In the genomic region with DNA sequence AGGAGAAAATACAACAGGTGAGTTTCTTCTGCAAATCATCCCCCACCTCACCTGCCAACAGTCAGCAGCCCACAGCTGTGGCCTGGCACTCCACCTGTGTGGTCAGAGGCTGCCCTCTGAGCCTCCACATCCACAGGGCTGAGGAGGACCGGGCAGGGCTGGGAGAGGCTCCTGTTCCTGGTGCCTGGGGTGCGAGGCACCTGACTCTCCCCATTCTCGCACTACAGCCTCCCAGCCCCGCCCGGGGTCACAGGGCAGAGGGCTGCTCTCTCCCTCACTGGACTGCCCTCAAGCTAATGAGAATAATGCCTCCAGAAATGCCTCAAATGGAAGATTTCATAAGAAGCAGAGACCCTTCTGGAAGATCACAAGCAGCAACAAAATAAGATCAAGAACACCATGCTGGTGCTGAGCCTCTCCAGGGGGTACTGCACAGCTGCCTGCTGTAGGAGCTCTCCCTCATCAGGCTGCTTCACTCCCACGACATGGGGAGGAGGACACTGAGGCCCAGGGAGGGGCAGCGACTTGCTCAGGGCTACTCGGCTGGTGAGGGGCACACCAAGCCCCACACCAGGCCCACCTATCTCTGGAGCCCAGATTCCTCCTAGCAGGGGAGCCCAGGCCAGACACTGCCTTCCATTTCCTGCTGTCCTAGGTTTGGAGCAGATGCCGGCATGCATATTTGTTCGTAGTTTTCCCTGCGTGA, we compare ENCODE assay signal across 18 cellular contexts.
DNase-seq lines count a peak whose midpoint lies in the region; ATAC-seq and TF ChIP-seq lines count a peak whose summit lies in the region.
"Had no signal": no experiment of that assay in that cellular context is flagged by ENCODE, and none has a peak within 500 bp of the region (broad histone marks: within the 10 kb centered on the region; RNA-seq: fewer than 3 reads in every experiment).

No MANE protein-coding gene starts in this region.

- no peak overlapping the region for H2BK12ac ChIP-seq in neuronal stem cell (ENCODE audit: low read length)

- no peaks in the 10 kb centered on the region for H3K36me3 Mint-ChIP-seq in endodermal cell (ENCODE audit: low read depth)

- peak overlapping the region; percentile 87 for H3K27ac Mint-ChIP-seq in endodermal cell

- H3K4me3 ChIP-seq in A673 (ENCODE audit: low read depth, low read length, poor library complexity, severe bottlenecking), result no peak overlapping the region
- no peak overlapping the region for H3K4me3 ChIP-seq in endodermal cell (ENCODE audit: low read length)
- no peak overlapping the region for H3K4me3 ChIP-seq in neuronal stem cell (ENCODE audit: low read length in 2 of 2)
- H3K4me3 ChIP-seq: SJCRH30 had no signal

- peak overlapping the region; percentile 8 for H2BK15ac ChIP-seq in neuronal stem cell (ENCODE audit: low read length)

- H2BK5ac ChIP-seq in neuronal stem cell (ENCODE audit: low read length), result no peak overlapping the region

- no TSS peak for BruUV-seq in A673 (replicated peaks; lab: Mats Ljungman, UMichigan)

- H3K4me1 ChIP-seq in A673 (ENCODE audit: insufficient read depth, low read length, poor library complexity, severe bottlenecking) (peaks cover 28% of the 10 kb centered on the region), endodermal cell (ENCODE audit: control insufficient read depth, insufficient read depth, low read length) (peaks cover 4% of the 10 kb centered on the region), neuronal stem cell (ENCODE audit: control insufficient read depth in 2 of 2, insufficient read depth in 1 of 2, low read depth in 1 of 2, low read length in 2 of 2) (peaks cover 9 to 29% of the 10 kb centered on the region in 2 donors)

- peaks cover 22% of the 10 kb centered on the region for H3K4me1 Mint-ChIP-seq in endodermal cell

- H3K36me3 ChIP-seq in A673 (ENCODE audit: insufficient read depth, low read length, poor library complexity, severe bottlenecking), result no peaks in the 10 kb centered on the region
- peaks cover 29% of the 10 kb centered on the region for H3K36me3 ChIP-seq in KOPT-K1 (ENCODE audit: insufficient read depth, low read length)
- peaks cover 4% of the 10 kb centered on the region for H3K36me3 ChIP-seq in endodermal cell (ENCODE audit: control insufficient read depth, insufficient read depth, low read length)
- H3K36me3 ChIP-seq in neuronal stem cell (replicated peaks in 1 of 2; ENCODE audit: control insufficient read depth in 2 of 2, insufficient read depth in 2 of 2, low read length in 2 of 2), result peaks cover 11 to 66% of the 10 kb centered on the region in 2 donors
- H3K36me3 ChIP-seq: SJCRH30 had no signal

- H3K9me3 Mint-ChIP-seq in endodermal cell, result no peaks in the 10 kb centered on the region
- H3K9me3 Mint-ChIP-seq: activated T-cell treated with anti-CD3 and anti-CD28 coated beads, Interleukin-2, amount 50 U/mL, for 24 hours had no signal

- no peak overlapping the region for H3K4me2 ChIP-seq in neuronal stem cell (ENCODE audit: insufficient read depth, low read length, poor library complexity, severe bottlenecking)

- H3K27me3 ChIP-seq in A673 (replicated peaks; ENCODE audit: insufficient read depth, low read depth, low read length, poor library complexity) (no peaks in the 10 kb centered on the region), endodermal cell (ENCODE audit: control insufficient read depth, insufficient read depth, low read length, poor library complexity, severe bottlenecking) (no peaks in the 10 kb centered on the region), neuronal stem cell (ENCODE audit: control insufficient read depth in 3 of 3, insufficient read depth in 3 of 3, low read depth in 1 of 3, low read length in 3 of 3) (no peaks in the 10 kb centered on the region)
- H3K27me3 ChIP-seq: SJCRH30 had no signal

- DNase-seq in A673 (ENCODE audit: low spot score) (no peak), endodermal cell (no peak), neuronal stem cell (ENCODE audit: low spot score) (no peak), GM10266 (ENCODE audit: extremely low spot score) (no peak), SIG-M5 (lab: John Stamatoyannopoulos, UW) (no peak)
- DNase-seq in stimulated activated CD4-positive, alpha-beta T cell treated with anti-CD3 and anti-CD28 coated beads, Interleukin-12 subunit alpha, Interleukin-12 subunit beta, amount 100 ng/mL, for 4 hours, result no peak
- DNase-seq: activated CD4-positive, CD25-positive, alpha-beta regulatory T cell; activated T-cell treated with anti-CD3 and anti-CD28 coated beads, Interleukin-2, amount 50 U/mL, for 24 hours; aorta; GOT3; NCI-H1105 treated with DMSO at 0.1 percent for 48 hours; NCI-H748 treated with DMSO at 0.1 percent for 48 hours; SJCRH30; stimulated activated CD4-positive, alpha-beta T cell treated with anti-CD3 and anti-CD28 coated beads, Interleukin-2, amount 100 ng/mL, for 48 hours; stimulated activated naive CD4-positive, alpha-beta T cell had no signal

- no peak overlapping the region for H2AK5ac ChIP-seq in neuronal stem cell (ENCODE audit: low read depth, low read length)

- no peak overlapping the region for H3K14ac ChIP-seq in neuronal stem cell (ENCODE audit: low read length)

- intact Hi-C loops in A673 (cut with micrococcal nuclease; ENCODE audit: unreplicated experiment), result no loop called here

- WGBS in endodermal cell (ENCODE audit: insufficient coverage in 1 of 2, insufficient read length in 1 of 2), 2 experiments, result 90 to 94% methylated on average over 6 to 11 of the region's 11 CpGs
- no CpG with 5 or more reads among the region's 11 CpGs for WGBS in neuronal stem cell (ENCODE audit: extremely low coverage in 2 of 2, insufficient read length in 2 of 2, insufficient replicate concordance in 1 of 2), 2 donors

- ATAC-seq in GM19463 (IDR thresholded peaks at IDR 0.05; ENCODE audit: unreplicated experiment), result no peak
- ATAC-seq: left lobe of liver had no signal

- no peak for TF ChIP-seq CTCF in A673 (conservative IDR thresholded peaks at IDR 0.05; ENCODE audit: low read depth, low read length)
- TF ChIP-seq CTCF in endodermal cell (conservative IDR thresholded peaks at IDR 0.05), result no peak
- TF ChIP-seq CTCF in GM10266 (IDR thresholded peaks at IDR 0.05; ENCODE audit: control insufficient read depth, insufficient read depth, low read depth, missing control alignments), result no peak

- no peaks in the 10 kb centered on the region for H3K9me3 ChIP-seq in A673 (ENCODE audit: low read depth, low read length, poor library complexity, severe bottlenecking)
- no peaks in the 10 kb centered on the region for H3K9me3 ChIP-seq in KOPT-K1 (ENCODE audit: insufficient read depth, low read length, poor library complexity, severe bottlenecking)
- H3K9me3 ChIP-seq in endodermal cell (ENCODE audit: control insufficient read depth, low read length), result no peaks in the 10 kb centered on the region
- no peaks in the 10 kb centered on the region for H3K9me3 ChIP-seq in neuronal stem cell (replicated peaks in 1 of 2; ENCODE audit: control insufficient read depth in 2 of 2, insufficient read depth in 1 of 2, low read depth in 1 of 2, low read length in 2 of 2)
- H3K9me3 ChIP-seq: SJCRH30 had no signal

- no peak overlapping the region for H3K4ac ChIP-seq in neuronal stem cell (ENCODE audit: low read length)

- H3K9ac ChIP-seq in endodermal cell (ENCODE audit: extremely low read depth, low read length, poor library complexity, severe bottlenecking) (no peak overlapping the region), neuronal stem cell (ENCODE audit: low read depth, low read length, poor library complexity) (no peak overlapping the region)

- H2AFZ ChIP-seq in neuronal stem cell (ENCODE audit: low read length), result no peak overlapping the region

- H2BK120ac ChIP-seq in neuronal stem cell (ENCODE audit: low read depth, low read length), result no peak overlapping the region

- no peak overlapping the region for H3K23ac ChIP-seq in neuronal stem cell (ENCODE audit: low read depth, low read length, poor library complexity)

- POLR2A ChIA-PET in A673 (lab: Charles Lee; ENCODE audit: low non-redundant PET), result no interaction called here

- H3K27ac ChIP-seq in A673 (ENCODE audit: low read depth, low read length, poor library complexity, severe bottlenecking), result peak overlapping the region; percentile 59
- H3K27ac ChIP-seq in KOPT-K1 (ENCODE audit: low read depth, low read length, poor library complexity, severe bottlenecking), result peak overlapping the region; percentile 36
- peak overlapping the region; percentile 10 for H3K27ac ChIP-seq in endodermal cell (ENCODE audit: low read depth, low read length)
- no peak overlapping the region for H3K27ac ChIP-seq in neuronal stem cell (replicated peaks; ENCODE audit: low read length)
- H3K27ac ChIP-seq: SJCRH30 had no signal

- H3K4me3 Mint-ChIP-seq in endodermal cell, result no peak overlapping the region
- H3K4me3 Mint-ChIP-seq: activated T-cell treated with anti-CD3 and anti-CD28 coated beads, Interleukin-2, amount 50 U/mL, for 24 hours had no signal

- peak overlapping the region; percentile 66 for H3K18ac ChIP-seq in neuronal stem cell (ENCODE audit: low read length)

- CTCF ChIA-PET in A673 (lab: Charles Lee), result no interaction called here

- H3K27me3 Mint-ChIP-seq in endodermal cell (ENCODE audit: insufficient read depth), result no peaks in the 10 kb centered on the region
- H3K27me3 Mint-ChIP-seq: activated T-cell treated with anti-CD3 and anti-CD28 coated beads, Interleukin-2, amount 50 U/mL, for 24 hours had no signal

- H4K8ac ChIP-seq in neuronal stem cell (ENCODE audit: low read depth, low read length), result no peak overlapping the region

- H3K79me1 ChIP-seq in neuronal stem cell (ENCODE audit: low read depth, low read length), result peaks cover 24% of the 10 kb centered on the region

- no peak overlapping the region for H4K91ac ChIP-seq in neuronal stem cell (ENCODE audit: low read depth, low read length, poor library complexity)
